ENCODE assay signal across 14 cellular contexts in the genomic region with DNA sequence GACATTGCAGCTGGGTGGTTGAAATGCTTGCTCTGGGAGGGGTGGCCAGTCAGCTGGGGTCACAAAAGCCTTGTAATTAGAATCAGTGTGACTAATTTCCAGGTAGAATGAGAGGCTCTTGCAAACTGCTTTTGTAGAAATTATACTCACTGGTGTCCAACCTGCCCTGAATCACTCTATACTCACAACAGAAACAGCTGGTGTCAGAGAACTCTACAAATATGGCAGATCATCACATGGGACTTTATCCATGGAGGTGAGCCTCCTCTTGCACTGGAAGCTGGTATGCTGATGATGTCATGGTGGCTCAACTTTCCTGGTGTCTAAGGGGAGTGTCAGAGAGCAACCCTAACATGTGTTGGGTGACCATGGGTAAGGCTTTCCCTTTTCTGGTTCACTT.
"Had no signal": no experiment of that assay in that cellular context is flagged by ENCODE, and none has a peak within 500 bp of the region (broad histone marks: within the 10 kb centered on the region; RNA-seq: fewer than 3 reads in every experiment).

No MANE protein-coding gene starts in this region.

- H3K27ac Mint-ChIP-seq: activated T-helper 17 cell treated with anti-CD3 and anti-CD28 coated beads, Interleukin-2, amount 50 U/mL, for 72 hours; dendritic cell treated with granulocyte-macrophage colony-stimulating factor and Interleukin-4, amounts not matched to agents 40 ng/mL and 50 ng/mL, for 4 days; natural killer cell treated with Interleukin-12 subunit alpha and Interleukin-12 subunit beta and Interleukin-15 and Interleukin-18, amount 100 ng/mL, for 72 hours; stimulated activated effector memory CD8-positive, alpha-beta T cell treated with anti-CD3 and anti-CD28 coated beads, Interleukin-12 subunit alpha, Interleukin-12 subunit beta, amount 100 ng/mL, for 72 hours had no signal

- H3K9me3 Mint-ChIP-seq: activated T-helper 17 cell treated with anti-CD3 and anti-CD28 coated beads, Interleukin-2, amount 50 U/mL, for 72 hours; dendritic cell treated with granulocyte-macrophage colony-stimulating factor and Interleukin-4, amounts not matched to agents 40 ng/mL and 50 ng/mL, for 4 days; natural killer cell treated with Interleukin-12 subunit alpha and Interleukin-12 subunit beta and Interleukin-15 and Interleukin-18, amount 100 ng/mL, for 72 hours; stimulated activated effector memory CD8-positive, alpha-beta T cell treated with anti-CD3 and anti-CD28 coated beads, Interleukin-12 subunit alpha, Interleukin-12 subunit beta, amount 100 ng/mL, for 72 hours had no signal

- H3K36me3 ChIP-seq: brain microvascular endothelial cell had no signal

- DNase-seq: activated CD4-positive, alpha-beta T cell treated with anti-CD3 and anti-CD28 coated beads, Interleukin-2, amount 50 U/mL, for 1 hour; activated naive CD4-positive, alpha-beta T cell treated with Interleukin-2 at 50 U/mL for 16 hours; anterior cingulate cortex; brain microvascular endothelial cell; effector memory CD4-positive, alpha-beta T cell; erythroblast; retina had no signal

- ATAC-seq: activated CD4-positive, CD25-positive, alpha-beta regulatory T cell treated with anti-CD3 and anti-CD28 coated beads, Interleukin-2, amount 50 U/mL, for 24 hours; activated T-helper 17 cell treated with anti-CD3 and anti-CD28 coated beads, Interleukin-2, amount 50 U/mL, for 72 hours; left lobe of liver; natural killer cell treated with Interleukin-12 subunit alpha and Interleukin-12 subunit beta and Interleukin-15 and Interleukin-18, amount 100 ng/mL, for 72 hours; stimulated activated effector memory CD8-positive, alpha-beta T cell treated with anti-CD3 and anti-CD28 coated beads, Interleukin-12 subunit alpha, Interleukin-12 subunit beta, amount 100 ng/mL, for 72 hours had no signal

- H3K27me3 ChIP-seq: brain microvascular endothelial cell had no signal

- H3K36me3 Mint-ChIP-seq: natural killer cell treated with Interleukin-12 subunit alpha and Interleukin-12 subunit beta and Interleukin-15 and Interleukin-18, amount 100 ng/mL, for 72 hours had no signal

- FAIRE-seq: islet of Langerhans had no signal

- H3K4me1 Mint-ChIP-seq: activated T-helper 17 cell treated with anti-CD3 and anti-CD28 coated beads, Interleukin-2, amount 50 U/mL, for 72 hours had no signal

- H3K4me3 Mint-ChIP-seq: activated T-helper 17 cell treated with anti-CD3 and anti-CD28 coated beads, Interleukin-2, amount 50 U/mL, for 72 hours; dendritic cell treated with granulocyte-macrophage colony-stimulating factor and Interleukin-4, amounts not matched to agents 40 ng/mL and 50 ng/mL, for 4 days; natural killer cell treated with Interleukin-12 subunit alpha and Interleukin-12 subunit beta and Interleukin-15 and Interleukin-18, amount 100 ng/mL, for 72 hours; stimulated activated effector memory CD8-positive, alpha-beta T cell treated with anti-CD3 and anti-CD28 coated beads, Interleukin-12 subunit alpha, Interleukin-12 subunit beta, amount 100 ng/mL, for 72 hours had no signal

- H3K27ac ChIP-seq: brain microvascular endothelial cell had no signal
